8 cellular contexts compared by ENCODE assay signal in the genomic region with DNA sequence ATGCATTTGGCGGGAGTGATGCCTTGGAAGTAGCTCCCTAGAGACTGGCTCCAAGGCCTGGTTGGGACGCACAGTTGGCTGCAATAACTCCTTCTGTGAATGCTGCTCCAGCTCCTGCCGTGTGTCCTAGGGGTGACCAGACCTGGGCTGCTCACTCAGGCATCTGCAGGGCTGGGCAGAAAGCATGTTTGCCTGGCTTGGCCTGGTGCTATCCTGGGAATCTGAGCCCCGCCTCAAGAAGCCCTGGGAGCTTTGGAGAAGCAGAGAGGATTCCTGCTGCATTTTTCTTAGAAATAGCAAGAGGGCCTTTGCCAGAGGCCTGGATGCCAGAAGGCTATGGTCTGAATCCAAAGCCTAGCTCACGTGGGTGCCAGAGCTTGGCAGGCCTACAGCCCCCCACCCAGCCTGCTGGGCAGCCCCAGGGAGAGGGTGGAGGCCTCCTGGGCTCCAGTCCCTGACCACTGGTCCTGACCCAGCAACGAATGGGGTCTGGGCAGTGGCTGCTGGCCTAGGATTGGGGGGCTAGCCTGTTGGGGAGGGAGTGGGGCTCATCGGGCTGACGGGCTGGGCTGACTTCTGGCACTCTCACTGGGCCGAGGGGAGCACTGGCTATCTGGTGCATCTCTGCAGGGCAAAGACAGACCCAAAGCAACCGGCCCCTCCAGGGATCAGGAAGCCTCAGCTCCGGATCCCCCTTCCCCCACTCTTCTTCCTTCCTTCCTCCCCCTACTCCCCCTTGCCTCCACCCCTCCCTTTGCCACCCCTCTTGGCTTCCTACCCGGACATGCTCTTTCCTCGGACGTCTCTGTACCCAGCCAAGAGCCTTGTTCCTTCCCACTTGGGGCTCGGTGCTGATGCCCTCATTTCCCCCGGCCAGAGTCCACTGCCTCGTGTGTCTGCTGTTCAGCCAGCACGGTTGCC. TPM values are rescaled to one million over a fixed set of nuclear protein-coding genes. Genes with fewer than 3 reads are reported as not detected.
A peak's percentile ranks its signal among the peaks of the same experiment; 100 is the strongest.
DNase-seq lines count a peak whose midpoint lies in the region; ATAC-seq and TF ChIP-seq lines count a peak whose summit lies in the region.

No MANE protein-coding gene starts in this region.

- H3K27ac ChIP-seq in epithelial cell of prostate = peak overlapping the region; percentile 94
- peak overlapping the region; percentile 31 for H3K27ac ChIP-seq in mesendoderm (ENCODE audit: low read depth, low read length)
- H3K27ac ChIP-seq in transverse colon = peak overlapping the region; percentile 71 to 82 (median 80)

- WGBS in mesendoderm (ENCODE audit: extremely low coverage, insufficient coverage, low lambda C conversion rate) = no CpG with 5 or more reads among the region's 18 CpGs
- WGBS in transverse colon (ENCODE audit: low coverage in 1 of 2), 2 donors = 33 to 40% methylated on average over 1 to 18 of the region's 18 CpGs

- H3K9ac ChIP-seq in mesendoderm (ENCODE audit: low read length) = peak overlapping the region; percentile 62

- H3K4me3 ChIP-seq in mesendoderm (ENCODE audit: low read length) (no peak overlapping the region), transverse colon (no peak overlapping the region)

- H3K4me2 ChIP-seq in mesendoderm (ENCODE audit: low read length) = no peak overlapping the region

- no peaks in the 10 kb centered on the region for H3K9me3 ChIP-seq in transverse colon

- peaks cover 3% of the 10 kb centered on the region for H3K36me3 ChIP-seq in mesendoderm (ENCODE audit: control insufficient read depth, insufficient read depth, low read length)
- H3K36me3 ChIP-seq in transverse colon = no peaks in the 10 kb centered on the region

- H3K79me2 ChIP-seq in mesendoderm (ENCODE audit: control insufficient read depth, insufficient read depth, low read length) = peaks cover 29% of the 10 kb centered on the region

- peak overlapping the region; percentile 13 for H3K18ac ChIP-seq in mesendoderm (ENCODE audit: low read length)

- H4K5ac ChIP-seq in mesendoderm (ENCODE audit: low read length) = no peak overlapping the region

- H3K79me1 ChIP-seq in mesendoderm (ENCODE audit: low read length) = peaks cover 54% of the 10 kb centered on the region

- ATAC-seq in GM21447 (IDR thresholded peaks at IDR 0.05; ENCODE audit: unreplicated experiment) = no peak
- no peak for ATAC-seq in GM19467 (IDR thresholded peaks at IDR 0.05; ENCODE audit: unreplicated experiment)

- H2AK5ac ChIP-seq in mesendoderm (ENCODE audit: low read length) = peak overlapping the region; percentile 17

- peak overlapping the region; percentile 58 for H2BK5ac ChIP-seq in mesendoderm (ENCODE audit: low read length)

- H4K8ac ChIP-seq in mesendoderm (ENCODE audit: low read depth, low read length) = no peak overlapping the region

- DNase-seq in M059J (ENCODE audit: low read depth) (peak; percentile 64), epithelial cell of prostate (ENCODE audit: low read depth, low spot score) (no peak), mesendoderm (peak; percentile 72), transverse colon (no peak), NOMO-1 treated with DMSO at 0.1 percent for 48 hours (lab: John Stamatoyannopoulos, UW; ENCODE audit: unreplicated experiment) (no peak), NCI-H2171 (lab: John Stamatoyannopoulos, UW) (no peak)

- no peak for TF ChIP-seq EP300 in transverse colon (IDR thresholded peaks at IDR 0.05; ENCODE audit: low read depth)

- no peak for TF ChIP-seq CTCF in transverse colon (IDR thresholded peaks at IDR 0.05)

- intact Hi-C loops in transverse colon (cut with DNase I; ENCODE audit: low total_unique reads) = no loop called here

- peak overlapping the region; percentile 37 for H3K23ac ChIP-seq in mesendoderm (ENCODE audit: low read length)

- TF ChIP-seq POLR2A in transverse colon (IDR thresholded peaks at IDR 0.05) = no peak

- no peak overlapping the region for H2BK15ac ChIP-seq in mesendoderm (replicated peaks; ENCODE audit: low read depth)

- H3K4ac ChIP-seq in mesendoderm (ENCODE audit: low read depth, low read length) = no peak overlapping the region

- peaks cover 40% of the 10 kb centered on the region for H3K4me1 ChIP-seq in mesendoderm (ENCODE audit: control insufficient read depth, low read depth, low read length)
- H3K4me1 ChIP-seq in transverse colon = peaks cover 55 to 87% (median 64%) of the 10 kb centered on the region in 4 donors

- no peak overlapping the region for H2BK120ac ChIP-seq in mesendoderm (ENCODE audit: low read depth, low read length)

- in situ Hi-C loops in transverse colon (cut with MboI; ENCODE audit: low pct_ligation_motif_present in 1 of 4, low pct_unique_long_range_greater_than_20kb in 1 of 4, low sequenced_read_pairs in 3 of 4) = no loop called here

- H3K56ac ChIP-seq in mesendoderm (ENCODE audit: low read length) = peak overlapping the region; percentile 80

- no peaks in the 10 kb centered on the region for H3K27me3 ChIP-seq in mesendoderm (ENCODE audit: insufficient read depth, low read length, poor library complexity)
- H3K27me3 ChIP-seq in transverse colon = no peaks in the 10 kb centered on the region

RNA-seq across cellular contexts. Expression of a gene that starts 10.5 kb away (rescaled TPM):
- total RNA-seq in M059J (2014; rRNA removed; shearing (Covaris generic)) = 3.7 and 6.6 TPM in 2 replicates
- polyA plus RNA-seq in mesendoderm (2013, experiment 1 of 2) = 24.7 TPM
- polyA plus RNA-seq in mesendoderm (2013, experiment 2 of 2) = 23.0 TPM
- 10 to 100 TPM in 1 of 4 donors, 1 to 10 TPM in 3; 1.9 to 30.6 (median 3.8) TPM for total RNA-seq in transverse colon

RNA-seq across cellular contexts. Expression of a gene that starts 25.8 kb away (rescaled TPM):
- not detected in 2 replicates for total RNA-seq in M059J (2014; rRNA removed; shearing (Covaris generic))
- 0.04 TPM for polyA plus RNA-seq in mesendoderm (2013, experiment 1 of 2)
- 0.01 TPM for polyA plus RNA-seq in mesendoderm (2013, experiment 2 of 2)
- total RNA-seq in transverse colon = not detected

RNA-seq across cellular contexts. Expression of a gene that starts 39.4 kb away (rescaled TPM):
- 0.89 and 0.96 TPM in 2 replicates for total RNA-seq in M059J (2014; rRNA removed; shearing (Covaris generic))
- polyA plus RNA-seq in mesendoderm (2013, experiment 1 of 2) = 0.48 TPM
- polyA plus RNA-seq in mesendoderm (2013, experiment 2 of 2) = 0.42 TPM
- not detected for total RNA-seq in transverse colon

Comparison
In these comparisons a context has a peak if more than half of its experiments do, and no peak if none do; other contexts are left out.
1. DNase-seq: peak in M059J (single experiment) and mesendoderm (single experiment); none in epithelial cell of prostate (single experiment), transverse colon (single experiment), NOMO-1 treated with DMSO at 0.1 percent for 48 hours (single experiment) and NCI-H2171 (single experiment).
2. H3K27ac ChIP-seq: peak in every context shown above with its lines; median percentile 94 in epithelial cell of prostate; 80 in transverse colon; 31 in mesendoderm.